Comparison of ENCODE assay signal across 8 cellular contexts in genomic region chr1:151539321-151540020, GRCh38. TPM values are rescaled to one million over a fixed set of nuclear protein-coding genes. Genes with fewer than 3 reads are reported as not detected.
A peak's percentile ranks its signal among the peaks of the same experiment; 100 is the strongest.
DNase-seq lines count a peak whose midpoint lies in the region; ATAC-seq and TF ChIP-seq lines count a peak whose summit lies in the region.

No MANE protein-coding gene starts in this region.

- H3K36me3 Mint-ChIP-seq in Caco-2 (ENCODE audit: insufficient read depth, unreplicated experiment) (peaks cover 91% of the 10 kb centered on the region), neural progenitor cell (peaks cover 6% of the 10 kb centered on the region)
- H3K36me3 Mint-ChIP-seq in activated naive CD4-positive, alpha-beta T cell treated with anti-CD3 and anti-CD28 coated beads, Interleukin-2, amount 50 U/mL, for 24 hours = no peaks in the 10 kb centered on the region

- H3K4me1 ChIP-seq in Caco-2 (peaks cover 22% of the 10 kb centered on the region), neural progenitor cell (peaks cover 6% of the 10 kb centered on the region)

- peak overlapping the region; percentile 96 for H3K4me3 Mint-ChIP-seq in Caco-2 (ENCODE audit: unreplicated experiment)
- H3K4me3 Mint-ChIP-seq in activated naive CD4-positive, alpha-beta T cell treated with anti-CD3 and anti-CD28 coated beads, Interleukin-2, amount 50 U/mL, for 24 hours = peak overlapping the region; percentile 96
- peak overlapping the region; percentile 98 for H3K4me3 Mint-ChIP-seq in neural progenitor cell

- H3K27me3 Mint-ChIP-seq in Caco-2 (ENCODE audit: insufficient read depth, unreplicated experiment) = no peaks in the 10 kb centered on the region
- no peaks in the 10 kb centered on the region for H3K27me3 Mint-ChIP-seq in activated naive CD4-positive, alpha-beta T cell treated with anti-CD3 and anti-CD28 coated beads, Interleukin-2, amount 50 U/mL, for 24 hours
- peaks cover 8% of the 10 kb centered on the region for H3K27me3 Mint-ChIP-seq in neural progenitor cell (ENCODE audit: insufficient read depth, low read depth)

- H3K27ac ChIP-seq in neural progenitor cell = no peak overlapping the region

- no peak for TF ChIP-seq CTCF in Caco-2 (IDR thresholded peaks at IDR 0.05; ENCODE audit: insufficient read depth in 1 of 2, low read depth in 1 of 2, low read length in 1 of 2, severe bottlenecking in 1 of 2, unreplicated experiment in 1 of 2)
- no peak for TF ChIP-seq CTCF in neural progenitor cell (IDR thresholded peaks at IDR 0.05)

- H3K27ac Mint-ChIP-seq in Caco-2 (ENCODE audit: unreplicated experiment) = peak overlapping the region; percentile 91
- H3K27ac Mint-ChIP-seq in activated naive CD4-positive, alpha-beta T cell treated with anti-CD3 and anti-CD28 coated beads, Interleukin-2, amount 50 U/mL, for 24 hours = no peak overlapping the region
- no peak overlapping the region for H3K27ac Mint-ChIP-seq in neural progenitor cell

- H3F3A ChIP-seq in neural progenitor cell (ENCODE audit: low read depth) = peaks cover 24% of the 10 kb centered on the region

- intact Hi-C loops in Caco-2 (cut with micrococcal nuclease; ENCODE audit: unreplicated experiment) = loop anchor here (1.0 to 5.0 kb wide), 4 partner anchors 9 to 198 kb away; no protein-coding TSS in a partner anchor

- H3K9ac ChIP-seq in neural progenitor cell = no peak overlapping the region

- CTCF ChIA-PET in Caco-2 (lab: Charles Lee) = interaction anchor here (0.6 to 2.2 kb wide), 12 partner anchors 9 to 1481 kb away, joined by 3 to 16 read pairs (median 4); partner anchors contain the start of gene CGN

- no peaks in the 10 kb centered on the region for H3K9me3 ChIP-seq in Caco-2
- no peaks in the 10 kb centered on the region for H3K9me3 ChIP-seq in neural progenitor cell (ENCODE audit: low read depth)

- peak overlapping the region; percentile 69 for H2AFZ ChIP-seq in neural progenitor cell (replicated peaks)

- H3K4me3 ChIP-seq in Caco-2 (ENCODE audit: low read depth, low read length) (peak overlapping the region; percentile 23), neural progenitor cell (peak overlapping the region; percentile 81)

- no peaks in the 10 kb centered on the region for H3K9me3 Mint-ChIP-seq in Caco-2 (ENCODE audit: unreplicated experiment)
- H3K9me3 Mint-ChIP-seq in activated naive CD4-positive, alpha-beta T cell treated with anti-CD3 and anti-CD28 coated beads, Interleukin-2, amount 50 U/mL, for 24 hours = no peaks in the 10 kb centered on the region
- no peaks in the 10 kb centered on the region for H3K9me3 Mint-ChIP-seq in neural progenitor cell

- no peaks in the 10 kb centered on the region for H3K27me3 ChIP-seq in Caco-2 (replicated peaks; ENCODE audit: control insufficient read depth, insufficient read depth, low read length)
- H3K27me3 ChIP-seq in neural progenitor cell = no peaks in the 10 kb centered on the region

- H3K79me2 ChIP-seq in neural progenitor cell (ENCODE audit: low read depth) = peaks cover 20% of the 10 kb centered on the region

- peak overlapping the region; percentile 82 for H3K4me2 ChIP-seq in neural progenitor cell

- POLR2A ChIA-PET in Caco-2 (lab: Charles Lee) = interaction anchor here (0.5 to 3.4 kb wide), 18 partner anchors 9 to 258 kb away, joined by 3 to 47 read pairs (median 6); partner anchors contain the start of genes CGN, MRPL9, PI4KB and POGZ

- BruUV-seq in Caco-2 (replicated peaks; lab: Mats Ljungman, UMichigan) = TSS peak; percentile 74

- peaks cover 12% of the 10 kb centered on the region for H4K20me1 ChIP-seq in neural progenitor cell (ENCODE audit: low read depth)

- ATAC-seq in GM19395 (IDR thresholded peaks at IDR 0.05; ENCODE audit: unreplicated experiment) (peak; percentile 38), HG03558 (IDR thresholded peaks at IDR 0.05; ENCODE audit: extremely low read depth, unreplicated experiment) (peak; percentile 13), GM21717 (IDR thresholded peaks at IDR 0.05; ENCODE audit: unreplicated experiment) (no peak)

- peaks cover 61% of the 10 kb centered on the region for H3K4me1 Mint-ChIP-seq in Caco-2 (ENCODE audit: low read depth, unreplicated experiment)
- H3K4me1 Mint-ChIP-seq in activated naive CD4-positive, alpha-beta T cell treated with anti-CD3 and anti-CD28 coated beads, Interleukin-2, amount 50 U/mL, for 24 hours = peaks cover 26% of the 10 kb centered on the region
- H3K4me1 Mint-ChIP-seq in neural progenitor cell = peaks cover 28% of the 10 kb centered on the region

- peaks cover 11% of the 10 kb centered on the region for H3K36me3 ChIP-seq in Caco-2 (ENCODE audit: control insufficient read depth, insufficient read depth, low read length)
- no peaks in the 10 kb centered on the region for H3K36me3 ChIP-seq in neural progenitor cell

- peak; percentile 93 to 96 for DNase-seq in Caco-2
- DNase-seq in NCI-H510A treated with DMSO at 0.1 percent for 48 hours (lab: John Stamatoyannopoulos, UW) = peak; percentile 97
- DNase-seq in globus pallidus (ENCODE audit: low spot score) = peak; percentile 41
- DNase-seq in neural progenitor cell (ENCODE audit: low spot score) = peak; percentile 52

RNA-seq across cellular contexts. Expression of gene TUFT1, which starts 0.6 kb away (rescaled TPM):
- total RNA-seq in Caco-2 (2022) = 34.9 and 36.6 TPM in 2 replicates
- 9.3 and 10.0 TPM in 2 replicates for total RNA-seq in neural progenitor cell (ENCODE audit: low replicate concordance)

RNA-seq across cellular contexts. Expression of gene CGN, which starts 28.3 kb away (rescaled TPM):
- total RNA-seq in Caco-2 (2022) = 147 TPM in 2 replicates
- 5.4 and 12.4 TPM in 2 replicates for total RNA-seq in neural progenitor cell (ENCODE audit: low replicate concordance)

Comparison
In these comparisons a context has a peak if more than half of its experiments do, and no peak if none do; other contexts are left out.
1. DNase-seq: peak in every context shown above with its lines; median percentile 97 in NCI-H510A treated with DMSO at 0.1 percent for 48 hours; 94 in Caco-2; 52 in neural progenitor cell; 41 in globus pallidus.
2. RNA of gene CGN, which starts 28.3 kb away (total RNA-seq): 147 TPM in Caco-2; 5.4 to 12.4 TPM in neural progenitor cell; every median in the first group is over 10 times any median in the second.
3. Peak in every context shown above with its lines, with median percentiles within 50 percentile points of each other: H3K4me3 Mint-ChIP-seq.